In the genomic region with DNA sequence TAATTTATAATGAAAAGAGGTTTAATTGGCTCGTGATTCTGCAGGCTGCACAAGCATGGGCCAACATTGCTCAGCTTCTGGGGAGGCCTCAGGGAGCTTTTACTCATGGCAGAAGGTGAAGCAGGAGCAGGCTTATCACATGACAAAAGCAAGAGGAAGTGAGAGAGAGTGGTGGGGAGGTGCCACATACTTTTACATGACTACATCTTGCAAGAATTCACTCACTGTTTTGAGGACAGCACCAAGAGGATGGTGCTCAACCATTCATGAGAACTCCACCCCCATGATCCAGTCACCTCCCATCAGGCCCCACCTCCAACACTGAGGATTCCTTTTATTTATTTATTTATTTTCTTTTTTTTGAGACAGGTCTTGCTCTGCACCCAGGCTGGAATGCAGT, we compare ENCODE assay signal across 1 cellular context.
A peak's percentile ranks its signal among the peaks of the same experiment; 100 is the strongest.
TF ChIP-seq lines count a peak whose summit lies in the region.

No MANE protein-coding gene starts in this region.

TF ChIP-seq in IMR-90, 13 proteins besides CTCF, POLR2A, EP300 and RAD21 (continued from another document):
- TF ChIP-seq, protein P1, sequence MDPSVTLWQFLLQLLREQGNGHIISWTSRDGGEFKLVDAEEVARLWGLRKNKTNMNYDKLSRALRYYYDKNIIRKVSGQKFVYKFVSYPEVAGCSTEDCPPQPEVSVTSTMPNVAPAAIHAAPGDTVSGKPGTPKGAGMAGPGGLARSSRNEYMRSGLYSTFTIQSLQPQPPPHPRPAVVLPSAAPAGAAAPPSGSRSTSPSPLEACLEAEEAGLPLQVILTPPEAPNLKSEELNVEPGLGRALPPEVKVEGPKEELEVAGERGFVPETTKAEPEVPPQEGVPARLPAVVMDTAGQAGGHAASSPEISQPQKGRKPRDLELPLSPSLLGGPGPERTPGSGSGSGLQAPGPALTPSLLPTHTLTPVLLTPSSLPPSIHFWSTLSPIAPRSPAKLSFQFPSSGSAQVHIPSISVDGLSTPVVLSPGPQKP (IDR thresholded peaks at IDR 0.05; ENCODE audit: borderline replicate concordance, low read depth, low read length): no peak
- TF ChIP-seq, protein P2, sequence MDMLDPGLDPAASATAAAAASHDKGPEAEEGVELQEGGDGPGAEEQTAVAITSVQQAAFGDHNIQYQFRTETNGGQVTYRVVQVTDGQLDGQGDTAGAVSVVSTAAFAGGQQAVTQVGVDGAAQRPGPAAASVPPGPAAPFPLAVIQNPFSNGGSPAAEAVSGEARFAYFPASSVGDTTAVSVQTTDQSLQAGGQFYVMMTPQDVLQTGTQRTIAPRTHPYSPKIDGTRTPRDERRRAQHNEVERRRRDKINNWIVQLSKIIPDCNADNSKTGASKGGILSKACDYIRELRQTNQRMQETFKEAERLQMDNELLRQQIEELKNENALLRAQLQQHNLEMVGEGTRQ (IDR thresholded peaks at IDR 0.05; ENCODE audit: low read depth, low read length): peak; percentile 60; the same call in 1 of the 2 replicates
- no peak for TF ChIP-seq RCOR1 (IDR thresholded peaks at IDR 0.05; ENCODE audit: insufficient replicate concordance, low read length)
